17 cellular contexts compared by ENCODE assay signal in the genomic region with DNA sequence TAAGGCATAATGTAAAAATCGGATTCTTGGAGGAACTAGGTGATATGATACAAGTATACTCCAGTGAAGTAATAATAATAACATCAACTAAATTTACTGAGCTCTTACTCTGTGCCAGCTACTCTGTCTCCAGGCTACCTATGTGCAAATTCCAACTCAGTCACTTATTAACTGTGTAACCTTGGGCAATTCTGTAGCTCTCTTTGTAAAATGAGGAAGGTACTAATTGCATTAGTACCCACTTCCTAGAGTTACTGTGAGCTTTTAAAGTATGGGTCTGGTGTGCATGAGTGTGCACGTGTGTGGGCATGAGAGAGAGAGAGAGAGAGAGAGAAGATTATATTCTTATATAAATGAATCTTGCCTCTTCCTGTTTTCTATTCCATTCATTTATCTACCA.
"Had no signal": no experiment of that assay in that cellular context is flagged by ENCODE, and none has a peak within 500 bp of the region (broad histone marks: within the 10 kb centered on the region; RNA-seq: fewer than 3 reads in every experiment).

No MANE protein-coding gene starts in this region.

- H3K27ac ChIP-seq: dorsolateral prefrontal cortex, heart right ventricle, right atrium auricular region had no signal

- H3K4me1 Mint-ChIP-seq: naive thymus-derived CD4-positive, alpha-beta T cell; nephron progenitor cell had no signal

- H3K27ac Mint-ChIP-seq: naive thymus-derived CD4-positive, alpha-beta T cell; nephron progenitor cell; type B pancreatic cell had no signal

- H3K4me3 Mint-ChIP-seq: naive thymus-derived CD4-positive, alpha-beta T cell; nephron progenitor cell; type B pancreatic cell had no signal

- H3K9me3 ChIP-seq: heart right ventricle, right atrium auricular region had no signal

- DNase-seq: cortex of kidney; dorsolateral prefrontal cortex; effector CD8-positive, alpha-beta T cell; heart right ventricle; islet precursor cell; left cardiac atrium; mammary epithelial cell; naive thymus-derived CD4-positive, alpha-beta T cell; nephron progenitor cell; small intestine; stimulated activated CD4-positive, alpha-beta T cell treated with anti-CD3 and anti-CD28 coated beads, Interleukin-12 subunit alpha, Interleukin-12 subunit beta, amount 100 ng/mL, for 4 hours; stimulated activated naive CD4-positive, alpha-beta T cell treated with Interleukin-2 at 50 U/mL for 16 hours had no signal

- H3K4me1 ChIP-seq: heart right ventricle, right atrium auricular region had no signal

- H3K36me3 Mint-ChIP-seq: naive thymus-derived CD4-positive, alpha-beta T cell; type B pancreatic cell had no signal

- H3K36me3 ChIP-seq: heart right ventricle, right atrium auricular region had no signal

- ATAC-seq: esophagus mucosa; heart right ventricle; left cardiac atrium; naive thymus-derived CD4-positive, alpha-beta T cell had no signal

- H3K9me3 Mint-ChIP-seq: naive thymus-derived CD4-positive, alpha-beta T cell had no signal

- H3K27me3 ChIP-seq: dorsolateral prefrontal cortex, right atrium auricular region had no signal

- H3K4me3 ChIP-seq: dorsolateral prefrontal cortex, heart right ventricle, right atrium auricular region had no signal

- FAIRE-seq: frontal cortex, small intestine, urothelium cell line had no signal
